Comparison of ENCODE assay signal across 22 cellular contexts in genomic region chr2:120658285-120659158, GRCh38.
DNase-seq lines count a peak whose midpoint lies in the region; ATAC-seq and TF ChIP-seq lines count a peak whose summit lies in the region.
"Had no signal": no experiment of that assay in that cellular context is flagged by ENCODE, and none has a peak within 500 bp of the region (broad histone marks: within the 10 kb centered on the region; RNA-seq: fewer than 3 reads in every experiment).

No MANE protein-coding gene starts in this region.

- BruUV-seq in Calu3 (replicated peaks; lab: Mats Ljungman, UMichigan): no TSS peak

- no peak for TF ChIP-seq EP300 in stomach (IDR thresholded peaks at IDR 0.05)

- H2AFZ ChIP-seq in GM23338: no peak overlapping the region

- CTCF ChIA-PET in Calu3 (lab: Charles Lee): interaction anchor here (0.6 kb wide), 1 partner anchor 334 kb away, joined by 3 read pairs; no protein-coding TSS in a partner anchor

- H3K36me3 Mint-ChIP-seq in GM23338 (ENCODE audit: low read depth) (no peaks in the 10 kb centered on the region), Calu3 (ENCODE audit: insufficient read depth, unreplicated experiment) (no peaks in the 10 kb centered on the region)
- H3K36me3 Mint-ChIP-seq: CD8-positive, alpha-beta memory T cell had no signal

- H3K4me1 ChIP-seq in GM23338 (ENCODE audit: insufficient read depth): peaks cover 5% of the 10 kb centered on the region
- no peaks in the 10 kb centered on the region for H3K4me1 ChIP-seq in mesendoderm (ENCODE audit: control insufficient read depth, low read depth, low read length)
- peaks cover 0 to 31% (median 20%) of the 10 kb centered on the region in 4 donors for H3K4me1 ChIP-seq in stomach
- H3K4me1 ChIP-seq: A549 had no signal

- H3K36me3 ChIP-seq in GM23338 (ENCODE audit: insufficient read depth) (no peaks in the 10 kb centered on the region), mesendoderm (ENCODE audit: control insufficient read depth, insufficient read depth, low read length) (no peaks in the 10 kb centered on the region), stomach (no peaks in the 10 kb centered on the region)

- no peaks in the 10 kb centered on the region for H3K9me3 ChIP-seq in stomach

- H3K9me2 ChIP-seq in GM23338 (ENCODE audit: insufficient read depth): no peaks in the 10 kb centered on the region

- no peak overlapping the region for H2BK120ac ChIP-seq in mesendoderm (ENCODE audit: low read depth, low read length)

- ATAC-seq in GM23338: no peak
- ATAC-seq: A549, K562, PC-3, SK-N-SH treated with all-trans-retinoic acid at 6 μM for 48 hours had no signal

- no peak overlapping the region for H2BK5ac ChIP-seq in mesendoderm (ENCODE audit: low read length)

- WGBS in mesendoderm (ENCODE audit: extremely low coverage, insufficient coverage, low lambda C conversion rate): no CpG with 5 or more reads among the region's 6 CpGs
- 82 to 92% (median 87%) methylated on average over 6 of the region's 6 CpGs for WGBS in stomach, 5 donors

- TF ChIP-seq POLR2A in stomach (IDR thresholded peaks at IDR 0.05): no peak

- no peak overlapping the region for H3K18ac ChIP-seq in mesendoderm (ENCODE audit: low read length)

- H3K27ac Mint-ChIP-seq in GM23338: no peak overlapping the region
- no peak overlapping the region for H3K27ac Mint-ChIP-seq in Calu3 (ENCODE audit: unreplicated experiment)
- H3K27ac Mint-ChIP-seq: CD8-positive, alpha-beta memory T cell had no signal

- intact Hi-C loops in stomach (cut with DNase I; ENCODE audit: low total_unique reads): no loop called here
- intact Hi-C loops in Calu3 (cut with micrococcal nuclease; ENCODE audit: unreplicated experiment): no loop called here

- no peak overlapping the region for H3K4ac ChIP-seq in mesendoderm (ENCODE audit: low read depth, low read length)

- 0 out of 2 replicates have a peak, but pooled peaks cover 11% of the 10 kb centered on the region for H3F3A ChIP-seq in GM23338 (replicated peaks; ENCODE audit: low read depth)

- H3K9ac ChIP-seq in mesendoderm (ENCODE audit: low read length): no peak overlapping the region

- no peak overlapping the region for H2BK15ac ChIP-seq in mesendoderm (replicated peaks; ENCODE audit: low read depth)

- H3K4me3 Mint-ChIP-seq in GM23338: no peak overlapping the region
- H3K4me3 Mint-ChIP-seq in Calu3 (ENCODE audit: low read depth, unreplicated experiment): no peak overlapping the region
- H3K4me3 Mint-ChIP-seq: CD8-positive, alpha-beta memory T cell had no signal

- H3K4me3 ChIP-seq in GM23338 (no peak overlapping the region), mesendoderm (ENCODE audit: low read length) (no peak overlapping the region), stomach (no peak overlapping the region)
- H3K4me3 ChIP-seq: A549, K562 had no signal

- H3K56ac ChIP-seq in mesendoderm (ENCODE audit: low read length): no peak overlapping the region

- H2AK5ac ChIP-seq in mesendoderm (ENCODE audit: low read length): no peak overlapping the region

- H3K27me3 ChIP-seq in GM23338 (ENCODE audit: insufficient read depth) (peaks cover 47% of the 10 kb centered on the region), mesendoderm (ENCODE audit: insufficient read depth, low read length, poor library complexity) (peaks cover under 1% of the 10 kb centered on the region), stomach (peaks cover 0 to 25% (median 13%) of the 10 kb centered on the region in 3 donors)

- H4K20me1 ChIP-seq in GM23338 (replicated peaks; ENCODE audit: insufficient read depth): no peaks in the 10 kb centered on the region

- H3K27me3 Mint-ChIP-seq in GM23338 (ENCODE audit: insufficient read depth, low read depth, poor library complexity): peaks cover 43% of the 10 kb centered on the region
- H3K27me3 Mint-ChIP-seq in Calu3 (ENCODE audit: unreplicated experiment): peaks cover 65% of the 10 kb centered on the region

- no peak overlapping the region for H4K8ac ChIP-seq in mesendoderm (ENCODE audit: low read depth, low read length)

- H3K4me1 Mint-ChIP-seq in GM23338: peaks cover 17% of the 10 kb centered on the region; the same call in 2 of the 3 replicates
- H3K4me1 Mint-ChIP-seq in Calu3 (ENCODE audit: low read depth, unreplicated experiment): no peaks in the 10 kb centered on the region
- H3K4me1 Mint-ChIP-seq: CD8-positive, alpha-beta memory T cell had no signal

- TF ChIP-seq CTCF in GM23338 (conservative IDR thresholded peaks at IDR 0.05; ENCODE audit: low read depth in 2 of 2) (no peak), stomach (IDR thresholded peaks at IDR 0.05) (no peak), GM13977 (IDR thresholded peaks at IDR 0.05; ENCODE audit: extremely low read depth, insufficient read depth, missing control alignments) (no peak), Calu3 (IDR thresholded peaks at IDR 0.05; ENCODE audit: unreplicated experiment) (no peak)

- no peak overlapping the region for H4K5ac ChIP-seq in mesendoderm (ENCODE audit: low read length)

- no peaks in the 10 kb centered on the region for H3K79me1 ChIP-seq in mesendoderm (ENCODE audit: low read length)

- H3K23ac ChIP-seq in mesendoderm (ENCODE audit: low read length): peak overlapping the region; percentile 18

- no peak overlapping the region for H3K4me2 ChIP-seq in GM23338
- no peak overlapping the region for H3K4me2 ChIP-seq in mesendoderm (ENCODE audit: low read length)
- H3K4me2 ChIP-seq: A549 had no signal

- in situ Hi-C loops in GM13977 (cut with MboI; ENCODE audit: low pct_unique_long_range_greater_than_20kb, low sequenced_read_pairs, unreplicated experiment): loop anchor here (25.0 kb wide), 1 partner anchor 321 kb away; the partner anchor contains the start of gene INHBB

- DNase-seq in GM23338 (ENCODE audit: low spot score) (no peak), SKM-1 (lab: John Stamatoyannopoulos, UW; ENCODE audit: unreplicated experiment) (peak; percentile 29), mesendoderm (no peak), stomach (peak; percentile 11), GM13977 (ENCODE audit: low spot score) (no peak), Calu3 (no peak), anterior cingulate cortex (lab: John Stamatoyannopoulos, UW) (no peak)
- DNase-seq: CD8-positive, alpha-beta memory T cell; H7; Kasumi-1; NCI-H1417; NCI-H1694; NCI-H2029 treated with DMSO at 0.1 percent for 48 hours; NCI-H446 treated with DMSO at 0.1 percent for 48 hours; NCI-H526; NCI-H82; NK-92 treated with Interleukin-12 subunit alpha and Interleukin-12 subunit beta, amount 100 ng/mL, for 24 hours; PC-3 had no signal

- H3K79me2 ChIP-seq in GM23338 (replicated peaks; ENCODE audit: insufficient read depth) (no peaks in the 10 kb centered on the region), mesendoderm (ENCODE audit: control insufficient read depth, insufficient read depth, low read length) (no peaks in the 10 kb centered on the region)

- H3K9me3 Mint-ChIP-seq in GM23338 (peaks cover 6% of the 10 kb centered on the region; the same call in 1 of the 3 replicates), Calu3 (ENCODE audit: low read depth, unreplicated experiment) (no peaks in the 10 kb centered on the region)

- H3K27ac ChIP-seq in GM23338 (ENCODE audit: low read depth) (no peak overlapping the region), mesendoderm (ENCODE audit: low read depth, low read length) (no peak overlapping the region), stomach (no peak overlapping the region)
- H3K27ac ChIP-seq: A549, C4-2B had no signal

TF ChIP-seq in GM23338, 12 proteins besides CTCF, POLR2A, EP300 and RAD21:
- TF ChIP-seq ZNF331 (CRISPR knock-in tag; IDR thresholded peaks at IDR 0.05; ENCODE audit: low read depth) (peak; percentile 65), NANOG (IDR thresholded peaks at IDR 0.05; ENCODE audit: borderline replicate concordance) (no peak), STAT1 (IDR thresholded peaks at IDR 0.05; ENCODE audit: unreplicated experiment) (no peak)

Comparison
In these comparisons a context has a peak if more than half of its experiments do, and no peak if none do; other contexts are left out.
1. DNase-seq: peak in SKM-1 (single experiment) and stomach (single experiment); none in GM23338 (single experiment), mesendoderm (single experiment), GM13977 (single experiment), Calu3 (single experiment) and anterior cingulate cortex (0 of 58).